In genomic region chr5:137105351-137105750, GRCh38 we compare ENCODE assay signal across 7 cellular contexts.
"Had no signal": no experiment of that assay in that cellular context is flagged by ENCODE, and none has a peak within 500 bp of the region (broad histone marks: within the 10 kb centered on the region; RNA-seq: fewer than 3 reads in every experiment).

No MANE protein-coding gene starts in this region.

- H3K27me3 Mint-ChIP-seq: IgD-negative memory B cell had no signal

- ATAC-seq: HepG2, K562 had no signal

- H3K36me3 Mint-ChIP-seq: IgD-negative memory B cell had no signal

- H3K27ac Mint-ChIP-seq: IgD-negative memory B cell had no signal

- H3K4me1 Mint-ChIP-seq: IgD-negative memory B cell had no signal

- H3K4me3 ChIP-seq: K562 had no signal

- DNase-seq: IMR-90, KBM-7, KG1 had no signal

- H3K4me3 Mint-ChIP-seq: IgD-negative memory B cell had no signal

- H3K27ac ChIP-seq: HL-60 had no signal
